Comparison of ENCODE assay signal across 18 cellular contexts in the genomic region with DNA sequence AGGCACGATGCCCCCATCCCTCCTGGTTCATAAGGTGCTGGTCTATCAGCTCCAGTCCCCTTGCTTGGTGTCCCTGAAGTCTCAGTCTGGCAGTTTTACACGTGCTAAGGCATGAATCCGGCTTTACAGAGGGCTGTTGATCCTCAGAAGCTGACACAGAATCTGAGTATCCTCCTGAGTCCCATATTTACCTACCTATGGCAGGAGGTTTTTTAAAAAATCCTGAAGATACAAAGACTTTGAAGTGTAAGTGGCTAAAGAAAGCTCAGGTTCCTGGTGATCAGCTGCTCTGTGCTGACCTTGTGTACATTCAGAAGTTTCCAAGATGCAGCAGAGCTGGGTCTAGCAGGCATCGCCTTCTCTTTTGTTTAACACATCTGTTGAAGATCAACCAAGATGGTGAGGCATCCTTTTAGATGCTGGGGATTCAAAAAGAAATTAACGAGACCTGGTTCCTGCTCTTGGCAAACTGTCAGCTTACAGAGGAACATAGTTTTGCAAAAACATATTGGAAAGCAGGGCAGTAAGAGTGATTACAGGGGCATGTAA. TPM values are rescaled to one million over a fixed set of nuclear protein-coding genes. Genes with fewer than 3 reads are reported as not detected.
DNase-seq lines count a peak whose midpoint lies in the region; ATAC-seq and TF ChIP-seq lines count a peak whose summit lies in the region.
"Had no signal": no experiment of that assay in that cellular context is flagged by ENCODE, and none has a peak within 500 bp of the region (broad histone marks: within the 10 kb centered on the region; RNA-seq: fewer than 3 reads in every experiment).

No MANE protein-coding gene starts in this region.

- no peak overlapping the region for H3K4me3 ChIP-seq in OCI-LY7 (ENCODE audit: low read depth, low read length, poor library complexity, severe bottlenecking)
- H3K4me3 ChIP-seq in esophagus (ENCODE audit: low read depth in 1 of 2, low read length in 2 of 2), result no peak overlapping the region
- no peak overlapping the region for H3K4me3 ChIP-seq in trophoblast cell (ENCODE audit: low read depth, low read length)
- H3K4me3 ChIP-seq: gastrocnemius medialis, ovary had no signal

- no peak overlapping the region for H2AK5ac ChIP-seq in trophoblast cell (ENCODE audit: low read length)

- H3K9me3 ChIP-seq in OCI-LY7 (ENCODE audit: low read length) (no peaks in the 10 kb centered on the region), esophagus (ENCODE audit: control insufficient read depth in 2 of 2, insufficient read depth in 1 of 2, low read depth in 1 of 2, low read length in 1 of 2) (no peaks in the 10 kb centered on the region), trophoblast cell (ENCODE audit: insufficient read depth, low read depth, low read length) (no peaks in the 10 kb centered on the region)
- H3K9me3 ChIP-seq: gastrocnemius medialis, ovary had no signal

- H3K4me1 Mint-ChIP-seq in activated CD8-positive, alpha-beta memory T cell treated with anti-CD3 and anti-CD28 coated beads, Interleukin-2, amount 10 ng/mL, durations not matched to agents 7 days and 5 days, result peaks cover 6% of the 10 kb centered on the region

- intact Hi-C loops in OCI-LY7 (cut with micrococcal nuclease; ENCODE audit: unreplicated experiment), result no loop called here

- peak overlapping the region; percentile 11; the same call in 1 of the 2 replicates for H2AFZ ChIP-seq in OCI-LY7 (ENCODE audit: low read length)
- H2AFZ ChIP-seq in trophoblast cell (ENCODE audit: insufficient read depth, low read length, poor library complexity), result no peak overlapping the region

- CTCF ChIA-PET in OCI-LY7 (lab: Charles Lee; ENCODE audit: unreplicated experiment), result interaction anchor here (1.2 kb wide), 1 partner anchor 12 kb away, joined by 3 read pairs; no protein-coding TSS in a partner anchor
- CTCF ChIA-PET in activated CD8-positive, alpha-beta memory T cell treated with anti-CD3 and anti-CD28 coated beads, Interleukin-2, amount 10 ng/mL, durations not matched to agents 7 days and 5 days (lab: Charles Lee), result interaction anchor here (0.7 kb wide), 1 partner anchor 11 kb away, joined by 3 read pairs; no protein-coding TSS in a partner anchor

- H4K20me1 ChIP-seq in OCI-LY7 (ENCODE audit: insufficient read depth, low read length), result no peaks in the 10 kb centered on the region

- DNase-seq in OCI-LY7 (ENCODE audit: low spot score), result no peak
- DNase-seq in trophoblast cell, result no peak
- DNase-seq in germinal center (ENCODE audit: low spot score), result no peak
- DNase-seq in CD1c-positive myeloid dendritic cell (ENCODE audit: extremely low spot score), result no peak
- no peak for DNase-seq in NCI-H774 (lab: John Stamatoyannopoulos, UW)
- no peak for DNase-seq in activated CD8-positive, alpha-beta memory T cell treated with anti-CD3 and anti-CD28 coated beads, Interleukin-2, amount 10 ng/mL, durations not matched to agents 7 days and 5 days
- DNase-seq: activated CD4-positive, alpha-beta T cell treated with anti-CD3 and anti-CD28 coated beads, Interleukin-2, amount 50 U/mL, for 1 hour; activated naive CD4-positive, alpha-beta T cell treated with anti-CD3 and anti-CD28 coated beads, Interleukin-2, amount 10 ng/mL, durations not matched to agents 7 days and 5 days; AML-193; aorta; Calu3; gastrocnemius medialis; GDM1; NCI-H1105 treated with DMSO at 0.1 percent for 48 hours; NCI-H526; ovary had no signal

- H3K27ac Mint-ChIP-seq in activated CD8-positive, alpha-beta memory T cell treated with anti-CD3 and anti-CD28 coated beads, Interleukin-2, amount 10 ng/mL, durations not matched to agents 7 days and 5 days, result no peak overlapping the region
- H3K27ac Mint-ChIP-seq: activated naive CD4-positive, alpha-beta T cell treated with anti-CD3 and anti-CD28 coated beads, Interleukin-2, amount 10 ng/mL, durations not matched to agents 7 days and 5 days had no signal

- peaks cover 41% of the 10 kb centered on the region for H3K4me1 ChIP-seq in OCI-LY7 (ENCODE audit: insufficient read depth, low read length, poor library complexity, severe bottlenecking)
- H3K4me1 ChIP-seq in esophagus (ENCODE audit: control insufficient read depth in 2 of 2, insufficient read depth in 2 of 2, low read length in 1 of 2), result peaks cover 0 to 5% of the 10 kb centered on the region in 2 donors
- H3K4me1 ChIP-seq in trophoblast cell (ENCODE audit: control insufficient read depth in 1 of 2, insufficient read depth in 2 of 2, low read length in 2 of 2), result peaks cover 15 to 30% of the 10 kb centered on the region in 2 experiments
- H3K4me1 ChIP-seq: gastrocnemius medialis had no signal

- no peak overlapping the region for H3K27ac ChIP-seq in OCI-LY7 (ENCODE audit: low read depth, low read length, poor library complexity, severe bottlenecking)
- peak overlapping the region; percentile 3 to 80 for H3K27ac ChIP-seq in esophagus (ENCODE audit: low read depth in 2 of 2, low read length in 1 of 2)
- no peak overlapping the region for H3K27ac ChIP-seq in trophoblast cell (ENCODE audit: low read depth, low read length)
- H3K27ac ChIP-seq: gastrocnemius medialis, ovary had no signal

- peak overlapping the region; percentile 6 for H3K14ac ChIP-seq in trophoblast cell (ENCODE audit: low read length)

- no peak overlapping the region for H3K18ac ChIP-seq in trophoblast cell (ENCODE audit: low read length)

- peaks cover 61% of the 10 kb centered on the region for H3K27me3 Mint-ChIP-seq in activated CD8-positive, alpha-beta memory T cell treated with anti-CD3 and anti-CD28 coated beads, Interleukin-2, amount 10 ng/mL, durations not matched to agents 7 days and 5 days

- H4K91ac ChIP-seq in trophoblast cell (ENCODE audit: low read depth, low read length), result peak overlapping the region; percentile 30

- no peaks in the 10 kb centered on the region for H3K36me3 ChIP-seq in OCI-LY7 (ENCODE audit: insufficient read depth, low read length)
- no peaks in the 10 kb centered on the region for H3K36me3 ChIP-seq in esophagus (ENCODE audit: control insufficient read depth in 2 of 2, insufficient read depth in 2 of 2, low read length in 1 of 2)
- no peaks in the 10 kb centered on the region for H3K36me3 ChIP-seq in trophoblast cell (ENCODE audit: control insufficient read depth in 1 of 2, insufficient read depth in 2 of 2, low read length in 2 of 2)
- H3K36me3 ChIP-seq: gastrocnemius medialis, ovary had no signal

- H4K12ac ChIP-seq in trophoblast cell (ENCODE audit: low read depth, low read length), result no peak overlapping the region

- ATAC-seq in GM18511 (IDR thresholded peaks at IDR 0.05; ENCODE audit: unreplicated experiment), result peak; percentile 44
- ATAC-seq in activated CD8-positive, alpha-beta memory T cell treated with anti-CD3 and anti-CD28 coated beads, Interleukin-2, amount 10 ng/mL, durations not matched to agents 7 days and 5 days, result no peak
- ATAC-seq: gastrocnemius medialis had no signal

- H3K36me3 Mint-ChIP-seq in activated CD8-positive, alpha-beta memory T cell treated with anti-CD3 and anti-CD28 coated beads, Interleukin-2, amount 10 ng/mL, durations not matched to agents 7 days and 5 days, result no peaks in the 10 kb centered on the region
- H3K36me3 Mint-ChIP-seq: activated naive CD4-positive, alpha-beta T cell treated with anti-CD3 and anti-CD28 coated beads, Interleukin-2, amount 10 ng/mL, durations not matched to agents 7 days and 5 days had no signal

- peak overlapping the region; percentile 78 for H2BK12ac ChIP-seq in trophoblast cell (ENCODE audit: low read length)

- no peak overlapping the region for H3K4ac ChIP-seq in trophoblast cell (ENCODE audit: low read depth, low read length)

- H2BK5ac ChIP-seq in trophoblast cell (ENCODE audit: low read depth, low read length, poor library complexity), result no peak overlapping the region

- H4K8ac ChIP-seq in trophoblast cell (ENCODE audit: low read depth, low read length), result no peak overlapping the region

- BruUV-seq in OCI-LY7 (replicated peaks; lab: Mats Ljungman, UMichigan), result no TSS peak

- H3K9me3 Mint-ChIP-seq in activated CD8-positive, alpha-beta memory T cell treated with anti-CD3 and anti-CD28 coated beads, Interleukin-2, amount 10 ng/mL, durations not matched to agents 7 days and 5 days (ENCODE audit: low read depth), result no peaks in the 10 kb centered on the region
- H3K9me3 Mint-ChIP-seq: activated naive CD4-positive, alpha-beta T cell treated with anti-CD3 and anti-CD28 coated beads, Interleukin-2, amount 10 ng/mL, durations not matched to agents 7 days and 5 days had no signal

- peak overlapping the region; percentile 46 for H2BK120ac ChIP-seq in trophoblast cell (ENCODE audit: insufficient read depth, low read length, poor library complexity)

- H3K27me3 ChIP-seq in esophagus (ENCODE audit: control insufficient read depth in 1 of 2, insufficient read depth in 2 of 2, low read length in 2 of 2) (no peaks in the 10 kb centered on the region), trophoblast cell (ENCODE audit: insufficient read depth, low read length) (no peaks in the 10 kb centered on the region)
- H3K27me3 ChIP-seq: ovary had no signal

- POLR2A ChIA-PET in OCI-LY7 (lab: Charles Lee), result interaction anchor here (0.8 to 1.5 kb wide), 3 partner anchors 8 to 51 kb away, joined by 3 to 5 read pairs (median 3); no protein-coding TSS in a partner anchor

- no peaks in the 10 kb centered on the region for H3K79me2 ChIP-seq in OCI-LY7 (ENCODE audit: insufficient read depth, low read depth, low read length)
- peaks cover under 1% of the 10 kb centered on the region for H3K79me2 ChIP-seq in trophoblast cell (ENCODE audit: control insufficient read depth, insufficient read depth, low read length, poor library complexity)

- no peak overlapping the region for H3K23ac ChIP-seq in trophoblast cell (ENCODE audit: low read length)

- peaks cover 22% of the 10 kb centered on the region for H3K79me1 ChIP-seq in trophoblast cell (ENCODE audit: low read length)

- H3K4me2 ChIP-seq in OCI-LY7 (ENCODE audit: low read length), result no peak overlapping the region
- H3K4me2 ChIP-seq in trophoblast cell (ENCODE audit: low read length), result no peak overlapping the region

- TF ChIP-seq CTCF in OCI-LY7 (conservative IDR thresholded peaks at IDR 0.05; ENCODE audit: low read length), result no peak

- H3K9ac ChIP-seq in trophoblast cell (ENCODE audit: low read length), result no peak overlapping the region

- H3K9me2 ChIP-seq in OCI-LY7 (ENCODE audit: insufficient read depth, low read length), result no peaks in the 10 kb centered on the region

- H3K4me3 Mint-ChIP-seq in activated CD8-positive, alpha-beta memory T cell treated with anti-CD3 and anti-CD28 coated beads, Interleukin-2, amount 10 ng/mL, durations not matched to agents 7 days and 5 days, result no peak overlapping the region
- H3K4me3 Mint-ChIP-seq: activated naive CD4-positive, alpha-beta T cell treated with anti-CD3 and anti-CD28 coated beads, Interleukin-2, amount 10 ng/mL, durations not matched to agents 7 days and 5 days had no signal

- WGBS in esophagus, 2 donors, result 60 to 61% methylated on average over 5 of the region's 5 CpGs
- WGBS in trophoblast cell (ENCODE audit: extremely low coverage, insufficient coverage, insufficient read length), result no CpG with 5 or more reads among the region's 5 CpGs

RNA-seq across cellular contexts. Expression of gene ANKRD33B, which starts 6.0 kb away (rescaled TPM):
- 5.6 TPM in 2 replicates for total RNA-seq in OCI-LY7 (2014; rRNA removed; shearing (Covaris generic))
- 10.1 and 11.4 TPM in 2 replicates for total RNA-seq in OCI-LY7 (2022)
- polyA plus RNA-seq in esophagus, result 1 to 10 TPM in 1 of 2 donors, under 1 TPM in 1; 0.55 to 1.3 TPM
- polyA plus RNA-seq in trophoblast cell (2013), result 11.4 and 11.6 TPM in 2 replicates
- total RNA-seq in activated CD8-positive, alpha-beta memory T cell treated with anti-CD3 and anti-CD28 coated beads, Interleukin-2, amount 10 ng/mL, durations not matched to agents 7 days and 5 days, result 10 to 100 TPM in 1 of 2 experiments, 1 to 10 TPM in 1; 6.8 to 13.8 TPM

Comparison
In these comparisons a context has a peak if more than half of its experiments do, and no peak if none do; other contexts are left out.
1. H3K27ac ChIP-seq: peak in esophagus (2 of 2); none in OCI-LY7 (single experiment) and trophoblast cell (single experiment).